20 cellular contexts compared by ENCODE assay signal in genomic region chr2:236618370-236618769, GRCh38. TPM values are rescaled to one million over a fixed set of nuclear protein-coding genes. Genes with fewer than 3 reads are reported as not detected.
DNase-seq lines count a peak whose midpoint lies in the region; ATAC-seq and TF ChIP-seq lines count a peak whose summit lies in the region.
"Had no signal": no experiment of that assay in that cellular context is flagged by ENCODE, and none has a peak within 500 bp of the region (broad histone marks: within the 10 kb centered on the region; RNA-seq: fewer than 3 reads in every experiment).

No MANE protein-coding gene starts in this region.

- no peak for TF ChIP-seq POLR2A in spleen (IDR thresholded peaks at IDR 0.05)

- H3K4me1 Mint-ChIP-seq in activated CD4-positive, alpha-beta T cell treated with anti-CD3 and anti-CD28 coated beads, Interleukin-2, amount 10 ng/mL, durations not matched to agents 7 days and 5 days: peaks cover 21% of the 10 kb centered on the region
- peaks cover 0 to 35% (median 16%) of the 10 kb centered on the region in 7 donors for H3K4me1 Mint-ChIP-seq in naive thymus-derived CD4-positive, alpha-beta T cell

- H3K27ac Mint-ChIP-seq in activated CD4-positive, alpha-beta T cell treated with anti-CD3 and anti-CD28 coated beads, Interleukin-2, amount 10 ng/mL, durations not matched to agents 7 days and 5 days: no peak overlapping the region
- H3K27ac Mint-ChIP-seq in naive thymus-derived CD4-positive, alpha-beta T cell: peak overlapping the region in 1 of 9 donors; percentile 16
- H3K27ac Mint-ChIP-seq: CD4-positive, alpha-beta memory T cell had no signal

- peaks cover 5% of the 10 kb centered on the region for H3K27me3 Mint-ChIP-seq in activated CD4-positive, alpha-beta T cell treated with anti-CD3 and anti-CD28 coated beads, Interleukin-2, amount 10 ng/mL, durations not matched to agents 7 days and 5 days
- peaks cover 0 to 8% (median 0%) of the 10 kb centered on the region in 5 donors for H3K27me3 Mint-ChIP-seq in naive thymus-derived CD4-positive, alpha-beta T cell

- CTCF ChIA-PET in activated CD4-positive, alpha-beta T cell treated with anti-CD3 and anti-CD28 coated beads, Interleukin-2, amount 10 ng/mL, durations not matched to agents 7 days and 5 days (lab: Charles Lee): no interaction called here
- CTCF ChIA-PET in naive thymus-derived CD4-positive, alpha-beta T cell (lab: Charles Lee): no interaction called here

- no peak overlapping the region for H3K27ac ChIP-seq in naive thymus-derived CD4-positive, alpha-beta T cell (ENCODE audit: low read depth, low read length)
- no peak overlapping the region for H3K27ac ChIP-seq in spleen
- H3K27ac ChIP-seq: GM23248, PC-9, SJSA1 had no signal

- H3K4me3 Mint-ChIP-seq in activated CD4-positive, alpha-beta T cell treated with anti-CD3 and anti-CD28 coated beads, Interleukin-2, amount 10 ng/mL, durations not matched to agents 7 days and 5 days: no peak overlapping the region
- H3K4me3 Mint-ChIP-seq in naive thymus-derived CD4-positive, alpha-beta T cell: no peak overlapping the region
- H3K4me3 Mint-ChIP-seq: CD4-positive, alpha-beta memory T cell had no signal

- 81 to 88% (median 86%) methylated on average over 7 of the region's 7 CpGs for WGBS in spleen, 5 donors

- no peak overlapping the region for H3K4me3 ChIP-seq in naive thymus-derived CD4-positive, alpha-beta T cell (ENCODE audit: low read length)
- H3K4me3 ChIP-seq in spleen: no peak overlapping the region
- H3K4me3 ChIP-seq: GM23248, PC-9, SJSA1 had no signal

- H3K4me1 ChIP-seq in naive thymus-derived CD4-positive, alpha-beta T cell (ENCODE audit: control insufficient read depth in 2 of 2, insufficient read depth in 2 of 2, low read length in 2 of 2): peaks cover 0 to 12% of the 10 kb centered on the region in 2 donors
- no peaks in the 10 kb centered on the region for H3K4me1 ChIP-seq in spleen
- H3K4me1 ChIP-seq: BE2C had no signal

- no peaks in the 10 kb centered on the region for H3K9me3 Mint-ChIP-seq in activated CD4-positive, alpha-beta T cell treated with anti-CD3 and anti-CD28 coated beads, Interleukin-2, amount 10 ng/mL, durations not matched to agents 7 days and 5 days
- no peaks in the 10 kb centered on the region for H3K9me3 Mint-ChIP-seq in naive thymus-derived CD4-positive, alpha-beta T cell

- no peaks in the 10 kb centered on the region for H3K9me3 ChIP-seq in naive thymus-derived CD4-positive, alpha-beta T cell (ENCODE audit: control insufficient read depth in 2 of 3, low read length in 3 of 3)
- no peaks in the 10 kb centered on the region for H3K9me3 ChIP-seq in spleen
- H3K9me3 ChIP-seq: BE2C, SJSA1 had no signal

- POLR2A ChIA-PET in activated CD4-positive, alpha-beta T cell treated with anti-CD3 and anti-CD28 coated beads, Interleukin-2, amount 10 ng/mL, durations not matched to agents 7 days and 5 days (lab: Charles Lee): no interaction called here
- POLR2A ChIA-PET in naive thymus-derived CD4-positive, alpha-beta T cell (lab: Charles Lee): no interaction called here

- no peaks in the 10 kb centered on the region for H3K36me3 ChIP-seq in naive thymus-derived CD4-positive, alpha-beta T cell (ENCODE audit: control insufficient read depth in 2 of 3, insufficient read depth in 3 of 3, low read length in 3 of 3)
- H3K36me3 ChIP-seq in spleen: no peaks in the 10 kb centered on the region
- H3K36me3 ChIP-seq: BE2C, SJSA1 had no signal

- no peaks in the 10 kb centered on the region for H3K27me3 ChIP-seq in naive thymus-derived CD4-positive, alpha-beta T cell (ENCODE audit: control insufficient read depth in 2 of 2, insufficient read depth in 2 of 2, low read length in 2 of 2)
- H3K27me3 ChIP-seq in spleen (replicated peaks in 1 of 7): peaks cover 0 to 21% (median 0%) of the 10 kb centered on the region in 7 donors
- H3K27me3 ChIP-seq: SJSA1 had no signal

- TF ChIP-seq CTCF in GM20000 (IDR thresholded peaks at IDR 0.05; ENCODE audit: extremely low read depth, missing control alignments) (no peak), spleen (IDR thresholded peaks at IDR 0.05 in 8 of 11, conservative IDR thresholded peaks at IDR 0.05 in 3 of 11) (no peak)

- no peaks in the 10 kb centered on the region for H3K36me3 Mint-ChIP-seq in activated CD4-positive, alpha-beta T cell treated with anti-CD3 and anti-CD28 coated beads, Interleukin-2, amount 10 ng/mL, durations not matched to agents 7 days and 5 days (ENCODE audit: low read depth)
- no peaks in the 10 kb centered on the region for H3K36me3 Mint-ChIP-seq in naive thymus-derived CD4-positive, alpha-beta T cell
- H3K36me3 Mint-ChIP-seq: CD4-positive, alpha-beta memory T cell had no signal

- peak; percentile 10 for DNase-seq in activated CD4-positive, alpha-beta T cell treated with anti-CD3 and anti-CD28 coated beads, Interleukin-2, amount 10 ng/mL, durations not matched to agents 7 days and 5 days
- no peak for DNase-seq in activated CD4-positive, alpha-beta T cell treated with anti-CD3 and anti-CD28 coated beads for 1 hour
- peak; percentile 27 for DNase-seq in GM20000 (ENCODE audit: low spot score)
- DNase-seq in RPMI8226: peak; percentile 5
- peak in 4 of 9 donors; percentile 3 to 15 (median 5) for DNase-seq in naive thymus-derived CD4-positive, alpha-beta T cell
- no peak for DNase-seq in NCI-H1048 (lab: John Stamatoyannopoulos, UW)
- DNase-seq in NCI-H1105 (lab: John Stamatoyannopoulos, UW): no peak
- DNase-seq in spleen: no peak
- DNase-seq: 8988T; BE2C; CD4-positive, alpha-beta memory T cell; DMS79; GM23248; KG1; NCI-H146; NCI-H2081; NCI-H510A; NCI-H774; PC-9 had no signal

- intact Hi-C loops in naive thymus-derived CD4-positive, alpha-beta T cell (cut with micrococcal nuclease): no loop called here
- intact Hi-C loops in spleen (cut with DNase I; ENCODE audit: low total_unique reads): no loop called here

- ATAC-seq in naive thymus-derived CD4-positive, alpha-beta T cell: peak; percentile 28

RNA-seq across cellular contexts. Expression of gene ACKR3, which starts 48.7 kb away (rescaled TPM):
- 1 to 10 TPM; 5.4 to 6.4 TPM for total RNA-seq in activated CD4-positive, alpha-beta T cell treated with anti-CD3 and anti-CD28 coated beads, Interleukin-2, amount 10 ng/mL, durations not matched to agents 7 days and 5 days
- total RNA-seq in naive thymus-derived CD4-positive, alpha-beta T cell: 1 to 10 TPM; 2.8 to 6.2 (median 4.9) TPM
- polyA plus RNA-seq in naive thymus-derived CD4-positive, alpha-beta T cell: 1 to 10 TPM; 4.0 to 4.1 TPM
- total RNA-seq in spleen: 100 to 1,000 TPM in 2 of 7 donors, 10 to 100 TPM in 5; 46.9 to 164 (median 86.8) TPM
- 10 to 100 TPM; 11.5 to 15.0 (median 12.8) TPM for polyA plus RNA-seq in spleen

Comparison
In these comparisons a context has a peak if more than half of its experiments do, and no peak if none do; other contexts are left out.
1. DNase-seq: peak in activated CD4-positive, alpha-beta T cell treated with anti-CD3 and anti-CD28 coated beads, Interleukin-2, amount 10 ng/mL, durations not matched to agents 7 days and 5 days (single experiment), GM20000 (single experiment) and RPMI8226 (single experiment); none in activated CD4-positive, alpha-beta T cell treated with anti-CD3 and anti-CD28 coated beads for 1 hour (single experiment), NCI-H1048 (single experiment), NCI-H1105 (single experiment) and spleen (single experiment).
2. RNA of gene ACKR3, which starts 48.7 kb away (total RNA-seq): 46.9 to 164 TPM in spleen; 5.4 to 6.4 TPM in activated CD4-positive, alpha-beta T cell treated with anti-CD3 and anti-CD28 coated beads, Interleukin-2, amount 10 ng/mL, durations not matched to agents 7 days and 5 days and 2.8 to 6.2 TPM in naive thymus-derived CD4-positive, alpha-beta T cell; every median in the first group is over 4 times any median in the second.